25 cellular contexts compared by ENCODE assay signal in genomic region chr4:27098034-27098433, GRCh38.
"Had no signal": no experiment of that assay in that cellular context is flagged by ENCODE, and none has a peak within 500 bp of the region (broad histone marks: within the 10 kb centered on the region; RNA-seq: fewer than 3 reads in every experiment).

No MANE protein-coding gene starts in this region.

- H3K27ac ChIP-seq: coronary artery, dorsolateral prefrontal cortex, esophagus muscularis mucosa, foreskin keratinocyte, gastrocnemius medialis, heart right ventricle, left lung, lower lobe of right lung had no signal

- H3K4me1 Mint-ChIP-seq: mesothelial cell of epicardium; naive thymus-derived CD4-positive, alpha-beta T cell had no signal

- H3K36me3 Mint-ChIP-seq: mesothelial cell of epicardium; naive thymus-derived CD4-positive, alpha-beta T cell had no signal

- H3K27ac Mint-ChIP-seq: mesothelial cell of epicardium; naive thymus-derived CD4-positive, alpha-beta T cell had no signal

- FAIRE-seq: colon, endometrium, endothelial cell of umbilical vein, islet of Langerhans, keratinocyte had no signal

- H3K4me3 ChIP-seq: coronary artery, dorsolateral prefrontal cortex, esophagus muscularis mucosa, gastrocnemius medialis, heart right ventricle, left lung, lower lobe of right lung, mucosa of descending colon had no signal

- H3K36me3 ChIP-seq: esophagus muscularis mucosa, gastrocnemius medialis, heart right ventricle, left lung, lower lobe of right lung had no signal

- H3K9me3 Mint-ChIP-seq: mesothelial cell of epicardium had no signal

- H3K4me3 Mint-ChIP-seq: mesothelial cell of epicardium; naive thymus-derived CD4-positive, alpha-beta T cell had no signal

- H3K9me3 ChIP-seq: esophagus muscularis mucosa, gastrocnemius medialis, heart right ventricle, left lung, lower lobe of right lung, mucosa of descending colon had no signal

- ATAC-seq: foreskin keratinocyte; gastrocnemius medialis; heart right ventricle; left cardiac atrium; left lung; left ventricle myocardium superior; lower lobe of right lung; naive thymus-derived CD4-positive, alpha-beta T cell had no signal

- H3K4me1 ChIP-seq: foreskin keratinocyte, gastrocnemius medialis, heart right ventricle, left lung had no signal

- H3K27me3 ChIP-seq: foreskin keratinocyte, gastrocnemius medialis, left lung had no signal

- DNase-seq: dermis blood vessel endothelial cell; dorsolateral prefrontal cortex; effector CD4-positive, alpha-beta T cell; effector memory CD4-positive, alpha-beta T cell; foreskin keratinocyte; gastrocnemius medialis; glutamatergic neuron; head of caudate nucleus; heart right ventricle; hippocampal formation; left cardiac atrium; left lung; left ventricle myocardium superior; lower lobe of right lung; mesenchymal stem cell; mucosa of descending colon; naive thymus-derived CD4-positive, alpha-beta T cell had no signal
